ENCODE assay signal across 8 cellular contexts in the genomic region with DNA sequence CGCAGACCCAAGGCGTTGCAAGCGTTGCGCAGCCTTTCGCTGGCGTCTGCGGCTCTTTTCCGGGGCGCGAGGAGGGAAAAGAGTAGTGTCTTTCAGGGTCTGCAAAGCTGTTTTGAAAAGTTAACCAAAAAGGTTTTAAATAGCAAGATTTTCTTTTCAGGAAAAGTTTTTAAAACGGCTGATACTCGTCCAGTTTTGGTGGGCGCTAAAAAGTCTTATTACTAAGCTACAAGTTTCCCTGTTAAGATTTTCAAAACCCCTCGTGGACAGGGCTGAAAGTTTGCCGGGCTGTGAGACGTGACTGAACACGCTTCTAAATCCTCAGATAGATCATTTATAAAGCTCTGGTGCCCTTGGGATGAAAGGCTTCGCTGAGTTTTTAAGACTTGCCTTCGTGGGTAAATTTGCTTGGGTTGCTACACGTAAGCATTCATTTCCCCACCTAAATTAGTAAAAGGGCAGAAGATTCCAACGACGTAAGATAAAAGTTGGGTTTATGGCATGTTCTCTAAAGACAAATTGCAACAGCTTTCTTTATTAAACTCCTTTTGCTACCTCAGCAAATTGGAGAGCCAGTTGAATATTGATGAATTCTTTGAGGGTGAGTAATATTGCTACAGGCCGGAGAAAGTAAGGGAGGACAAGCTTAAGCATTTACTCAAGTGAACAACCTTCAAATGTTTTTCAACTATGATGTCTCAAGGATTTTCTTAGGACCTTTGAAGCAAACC.
DNase-seq lines count a peak whose midpoint lies in the region; ATAC-seq and TF ChIP-seq lines count a peak whose summit lies in the region.

No MANE protein-coding gene starts in this region.

- H3K79me2 ChIP-seq in SK-N-SH (ENCODE audit: insufficient read depth) (peaks cover 28% of the 10 kb centered on the region), PC-3 (ENCODE audit: low read length) (peaks cover 34% of the 10 kb centered on the region), smooth muscle cell (ENCODE audit: low read depth) (peaks cover 21% of the 10 kb centered on the region)

- POLR2A ChIA-PET in SK-N-SH (lab: Yijun Ruan, JAX), result no interaction called here
- POLR2A ChIA-PET in PC-3 (lab: Charles Lee; ENCODE audit: unreplicated experiment), result no interaction called here

- H3K9me2 ChIP-seq in SK-N-SH, result no peaks in the 10 kb centered on the region
- H3K9me2 ChIP-seq in PC-3 (replicated peaks; ENCODE audit: low read length), result no peaks in the 10 kb centered on the region

- H3K27me3 ChIP-seq in SK-N-SH (ENCODE audit: insufficient read depth) (no peaks in the 10 kb centered on the region), PC-3 (ENCODE audit: low read length) (no peaks in the 10 kb centered on the region), smooth muscle cell (ENCODE audit: low read depth) (no peaks in the 10 kb centered on the region)

- peaks cover 3 to 6% of the 10 kb centered on the region in 2 experiments for H3K36me3 ChIP-seq in SK-N-SH (replicated peaks in 1 of 2; ENCODE audit: control insufficient read depth in 1 of 2, insufficient read depth in 2 of 2, low read length in 1 of 2)
- peaks cover 4% of the 10 kb centered on the region; the same call in 1 of the 2 replicates for H3K36me3 ChIP-seq in PC-3 (ENCODE audit: low read depth, low read length)
- H3K36me3 ChIP-seq in smooth muscle cell (ENCODE audit: low read depth), result no peaks in the 10 kb centered on the region

- H3K4me2 ChIP-seq in SK-N-SH, result peak overlapping the region; percentile 48
- H3K4me2 ChIP-seq in PC-3 (ENCODE audit: low read length), result peak overlapping the region; percentile 51; the same call in 1 of the 2 replicates
- peak overlapping the region; percentile 87 for H3K4me2 ChIP-seq in smooth muscle cell

- no peak for TF ChIP-seq RAD21 in SK-N-SH (IDR thresholded peaks at IDR 0.05; ENCODE audit: low read length)

- peak overlapping the region; percentile 43 to 75; a peak in 2 of 4 replicates for H3K27ac ChIP-seq in SK-N-SH (ENCODE audit: low read depth in 2 of 2, low read length in 1 of 2)
- no peak overlapping the region for H3K27ac ChIP-seq in PC-3 (ENCODE audit: low read length)
- peak overlapping the region; percentile 58 for H3K27ac ChIP-seq in smooth muscle cell (ENCODE audit: low read depth)

- TF ChIP-seq CTCF in SK-N-SH (IDR thresholded peaks at IDR 0.05) (no peak), PC-3 (conservative IDR thresholded peaks at IDR 0.05; ENCODE audit: low read depth, low read length) (no peak), fibroblast of mammary gland (conservative IDR thresholded peaks at IDR 0.05; ENCODE audit: control insufficient read depth, insufficient read depth, low read depth, low read length) (no peak), smooth muscle cell (IDR thresholded peaks at IDR 0.05; ENCODE audit: borderline replicate concordance, insufficient read depth, poor library complexity, severe bottlenecking) (no peak)

- DNase-seq in SK-N-SH (no peak), PC-3 (peak; percentile 68), fibroblast of mammary gland (ENCODE audit: low read depth) (peak; percentile 72), smooth muscle cell (lab: John Stamatoyannopoulos, UW; ENCODE audit: unreplicated experiment) (no peak), NCI-H2196 (lab: John Stamatoyannopoulos, UW; ENCODE audit: unreplicated experiment) (no peak)

- H2AFZ ChIP-seq in SK-N-SH (ENCODE audit: low read depth) (peak overlapping the region; percentile 26; the same call in 1 of the 2 replicates), PC-3 (ENCODE audit: low read length) (no peak overlapping the region), smooth muscle cell (ENCODE audit: low read depth) (peak overlapping the region; percentile 41)

- intact Hi-C loops in PC-3 (cut with micrococcal nuclease), result no loop called here

- H3K9ac ChIP-seq in SK-N-SH (peak overlapping the region; percentile 87; the same call in 1 of the 2 replicates), PC-3 (ENCODE audit: low read length) (no peak overlapping the region), smooth muscle cell (ENCODE audit: low read depth) (no peak overlapping the region)

- peak overlapping the region; percentile 62 to 64; a peak in 2 of 4 replicates for H3K4me3 ChIP-seq in SK-N-SH (ENCODE audit: low read depth in 2 of 2, low read length in 1 of 2)
- no peak overlapping the region for H3K4me3 ChIP-seq in PC-3 (ENCODE audit: low read length)
- peak overlapping the region; percentile 1 for H3K4me3 ChIP-seq in fibroblast of mammary gland (ENCODE audit: control insufficient read depth, low read depth, low read length)
- peak overlapping the region; percentile 56 for H3K4me3 ChIP-seq in smooth muscle cell

- 75% methylated on average over 23 of the region's 23 CpGs for WGBS in SK-N-SH (ENCODE audit: low lambda C conversion rate)
- 41% methylated on average over 23 of the region's 23 CpGs for WGBS in smooth muscle cell (ENCODE audit: low lambda C conversion rate)

- no peak for TF ChIP-seq EP300 in SK-N-SH (IDR thresholded peaks at IDR 0.05; ENCODE audit: borderline replicate concordance in 1 of 2, low read depth in 1 of 2, low read length in 1 of 2)

- H3F3A ChIP-seq in SK-N-SH (replicated peaks; ENCODE audit: insufficient read depth) (peaks cover 16% of the 10 kb centered on the region), PC-3 (ENCODE audit: low read length, unreplicated experiment) (no peaks in the 10 kb centered on the region), smooth muscle cell (ENCODE audit: low read depth) (peaks cover 9% of the 10 kb centered on the region)

- H3K4me1 ChIP-seq in SK-N-SH (ENCODE audit: control insufficient read depth in 1 of 2, insufficient read depth in 2 of 2, low read depth in 1 of 2, low read length in 1 of 2), result peaks cover 0 to 10% of the 10 kb centered on the region in 2 experiments; a peak in 3 of 4 replicates
- H3K4me1 ChIP-seq in PC-3 (ENCODE audit: insufficient read depth, low read length), result peaks cover 35% of the 10 kb centered on the region
- H3K4me1 ChIP-seq in smooth muscle cell (ENCODE audit: low read depth), result no peaks in the 10 kb centered on the region

- no peaks in the 10 kb centered on the region for H3K9me3 ChIP-seq in SK-N-SH
- H3K9me3 ChIP-seq in PC-3 (ENCODE audit: low read length), result no peaks in the 10 kb centered on the region
- no peaks in the 10 kb centered on the region for H3K9me3 ChIP-seq in smooth muscle cell (replicated peaks; ENCODE audit: low read depth)

- H4K20me1 ChIP-seq in SK-N-SH (ENCODE audit: insufficient read depth), result peaks cover 3% of the 10 kb centered on the region; the same call in 1 of the 2 replicates
- peaks cover 9% of the 10 kb centered on the region for H4K20me1 ChIP-seq in PC-3 (ENCODE audit: low read length)
- H4K20me1 ChIP-seq in smooth muscle cell (ENCODE audit: low read depth), result no peaks in the 10 kb centered on the region

- CTCF ChIA-PET in SK-N-SH (lab: Yijun Ruan, JAX), result no interaction called here
- CTCF ChIA-PET in PC-3 (lab: Charles Lee), result interaction anchor here (0.6 kb wide), 1 partner anchor 21 kb away, joined by 3 read pairs; no protein-coding TSS in a partner anchor

- no TSS peak for BruUV-seq in PC-3 (replicated peaks; lab: Mats Ljungman, UMichigan)

- no peak for ATAC-seq in SK-N-SH treated with all-trans-retinoic acid at 6 μM for 48 hours
- no peak for ATAC-seq in PC-3
- no peak for ATAC-seq in HG03095 (IDR thresholded peaks at IDR 0.05; ENCODE audit: unreplicated experiment)
- no peak for ATAC-seq in GM19452 (IDR thresholded peaks at IDR 0.05; ENCODE audit: unreplicated experiment)

TF ChIP-seq in SK-N-SH, 30 proteins besides CTCF, POLR2A, EP300 and RAD21:
- TF ChIP-seq POLR2AphosphoS5 (IDR thresholded peaks at IDR 0.05; ENCODE audit: low read depth, low read length) (no peak), FOSL2 (IDR thresholded peaks at IDR 0.05; ENCODE audit: borderline replicate concordance, low read depth) (peak; percentile 49; the same call in 1 of the 2 replicates), JUND (IDR thresholded peaks at IDR 0.05) (peak; percentile 35; the same call in 1 of the 2 replicates)
TF ChIP-seq in SK-N-SH: peak in this region for 2.

TF ChIP-seq in SK-N-SH treated with all-trans-retinoic acid at 6 μM for 48 hours, 23 proteins besides CTCF, POLR2A, EP300 and RAD21 (continues in another document):
- no peak for TF ChIP-seq POU6F1 (CRISPR knock-in tag; IDR thresholded peaks at IDR 0.05; ENCODE audit: borderline replicate concordance, low read depth)
- TF ChIP-seq RARB (CRISPR knock-in tag; IDR thresholded peaks at IDR 0.05), result no peak
- no peak for TF ChIP-seq ZNF565 (CRISPR knock-in tag; conservative IDR thresholded peaks at IDR 0.05; ENCODE audit: low read depth)
- TF ChIP-seq ZNF70 (CRISPR knock-in tag; IDR thresholded peaks at IDR 0.05), result no peak
- no peak for TF ChIP-seq GLIS3 (CRISPR knock-in tag; IDR thresholded peaks at IDR 0.05)
- no peak for TF ChIP-seq CREB5 (CRISPR knock-in tag; IDR thresholded peaks at IDR 0.05; ENCODE audit: low read depth)
- TF ChIP-seq PPARA (CRISPR knock-in tag; IDR thresholded peaks at IDR 0.05; ENCODE audit: borderline replicate concordance), result no peak
- TF ChIP-seq ZC3H10 (CRISPR knock-in tag; IDR thresholded peaks at IDR 0.05), result no peak
- no peak for TF ChIP-seq TOX (CRISPR knock-in tag; IDR thresholded peaks at IDR 0.05; ENCODE audit: borderline replicate concordance)
- TF ChIP-seq ZFP30 (CRISPR knock-in tag; IDR thresholded peaks at IDR 0.05), result no peak
- TF ChIP-seq ZFP3 (CRISPR knock-in tag; IDR thresholded peaks at IDR 0.05), result no peak
- no peak for TF ChIP-seq SNAI2 (CRISPR knock-in tag; IDR thresholded peaks at IDR 0.05)

Comparison
In these comparisons a context has a peak if more than half of its experiments do, and no peak if none do; other contexts are left out.
1. DNase-seq: peak in PC-3 (single experiment) and fibroblast of mammary gland (single experiment); none in SK-N-SH (single experiment), smooth muscle cell (single experiment) and NCI-H2196 (single experiment).
2. Peak in every context shown above with its lines, with median percentiles within 50 percentile points of each other: H3K4me2 ChIP-seq.